21 cellular contexts compared by ENCODE assay signal in genomic region chr16:15980329-15980728, GRCh38.
"Had no signal": no experiment of that assay in that cellular context is flagged by ENCODE, and none has a peak within 500 bp of the region (broad histone marks: within the 10 kb centered on the region; RNA-seq: fewer than 3 reads in every experiment).

No MANE protein-coding gene starts in this region.

- H3K27ac ChIP-seq: adrenal gland, body of pancreas, foreskin keratinocyte, uterus had no signal

- H3K36me3 ChIP-seq: adrenal gland, uterus had no signal

- H3K9me3 ChIP-seq: adrenal gland, body of pancreas had no signal

- H3K27ac Mint-ChIP-seq: activated CD8-positive, alpha-beta T cell treated with anti-CD3 and anti-CD28 coated beads for 36 hours; activated T-cell treated with anti-CD3 and anti-CD28 coated beads, Interleukin-2, amount 50 U/mL, for 72 hours; nephron; T-helper 2 cell treated with Interferon-gamma antibody and Interleukin-4, amounts not matched to agents 5 μg/mL and 100 μg/mL, for 36 hours had no signal

- H3K4me3 Mint-ChIP-seq: activated CD8-positive, alpha-beta T cell treated with anti-CD3 and anti-CD28 coated beads for 36 hours; activated T-cell treated with anti-CD3 and anti-CD28 coated beads, Interleukin-2, amount 50 U/mL, for 72 hours; central memory CD8-positive, alpha-beta T cell; nephron; stimulated activated naive CD8-positive, alpha-beta T cell treated with anti-CD3 and anti-CD28 coated beads, Interleukin-15, amount 100 ng/mL, for 72 hours; T-helper 2 cell treated with Interferon-gamma antibody and Interleukin-4, amounts not matched to agents 5 μg/mL and 100 μg/mL, for 36 hours had no signal

- H3K4me1 ChIP-seq: body of pancreas, foreskin keratinocyte, uterus had no signal

- H3K4me3 ChIP-seq: adrenal gland, body of pancreas, heart right ventricle, left lung, uterus had no signal

- DNase-seq: activated CD4-positive, alpha-beta T cell treated with anti-CD3 and anti-CD28 coated beads for 4 hours; activated CD8-positive, alpha-beta memory T cell treated with anti-CD3 and anti-CD28 coated beads, Interleukin-2, amount 50 U/mL, for 4 hours; activated CD8-positive, alpha-beta T cell treated with anti-CD3 and anti-CD28 coated beads for 36 hours; activated T-cell treated with anti-CD3 and anti-CD28 coated beads, Interleukin-2, amount 50 U/mL, for 72 hours; adrenal gland; body of pancreas; dermis blood vessel endothelial cell; foreskin keratinocyte; heart right ventricle; islet precursor cell; left lung; mesendoderm; occipital lobe; stimulated activated CD4-positive, alpha-beta T cell treated with anti-CD3 and anti-CD28 coated beads, Interleukin-15, amount 100 ng/mL, for 24 hours; stimulated activated CD4-positive, alpha-beta T cell treated with anti-CD3 and anti-CD28 coated beads, Interleukin-4, amount 100 ng/mL, for 4 hours; stimulated activated naive CD8-positive, alpha-beta T cell treated with anti-CD3 and anti-CD28 coated beads, Interleukin-15, amount 100 ng/mL, for 72 hours; SW 1271; uterus had no signal

- H3K27me3 ChIP-seq: adrenal gland, body of pancreas, foreskin keratinocyte, heart right ventricle, left lung, uterus had no signal

- ATAC-seq: activated CD8-positive, alpha-beta T cell treated with anti-CD3 and anti-CD28 coated beads for 36 hours; activated T-cell treated with anti-CD3 and anti-CD28 coated beads, Interleukin-2, amount 50 U/mL, for 72 hours; body of pancreas; foreskin keratinocyte; heart right ventricle; stimulated activated naive CD8-positive, alpha-beta T cell treated with anti-CD3 and anti-CD28 coated beads, Interleukin-15, amount 100 ng/mL, for 72 hours had no signal

- H3K27me3 Mint-ChIP-seq: activated CD8-positive, alpha-beta T cell treated with anti-CD3 and anti-CD28 coated beads for 36 hours; central memory CD8-positive, alpha-beta T cell; stimulated activated naive CD8-positive, alpha-beta T cell treated with anti-CD3 and anti-CD28 coated beads, Interleukin-15, amount 100 ng/mL, for 72 hours had no signal
